In genomic region chr17:50612281-50612680, GRCh38 we compare ENCODE assay signal across 27 cellular contexts. TPM values are rescaled to one million over a fixed set of nuclear protein-coding genes. Genes with fewer than 3 reads are reported as not detected.
"Had no signal": no experiment of that assay in that cellular context is flagged by ENCODE, and none has a peak within 500 bp of the region (broad histone marks: within the 10 kb centered on the region; RNA-seq: fewer than 3 reads in every experiment).

No MANE protein-coding gene starts in this region.

- H3K36me3 Mint-ChIP-seq: mesothelial cell of epicardium had no signal

- H3K9me3 ChIP-seq: esophagus squamous epithelium, gastrocnemius medialis, heart right ventricle, left lung, lower lobe of right lung, mucosa of descending colon had no signal

- FAIRE-seq: colon, endometrium, islet of Langerhans had no signal

- H3K27me3 ChIP-seq: gastrocnemius medialis had no signal

- H3K9me3 Mint-ChIP-seq: mesothelial cell of epicardium had no signal

- H3K4me3 ChIP-seq: coronary artery, dorsolateral prefrontal cortex, esophagus squamous epithelium, gastrocnemius medialis, heart right ventricle, left lung, lower lobe of right lung, mucosa of descending colon had no signal

- H3K4me3 Mint-ChIP-seq: mesothelial cell of epicardium had no signal

- H3K27ac ChIP-seq: coronary artery, dorsolateral prefrontal cortex, epithelial cell of prostate, esophagus squamous epithelium, gastrocnemius medialis, heart right ventricle, left lung, lower lobe of right lung had no signal

- H3K27ac Mint-ChIP-seq: mesothelial cell of epicardium had no signal

- H3K4me1 ChIP-seq: gastrocnemius medialis, left lung, lower lobe of right lung had no signal

- H3K36me3 ChIP-seq: esophagus squamous epithelium, gastrocnemius medialis, heart right ventricle, left lung, lower lobe of right lung had no signal

- DNase-seq: dermis blood vessel endothelial cell; dorsolateral prefrontal cortex; effector CD4-positive, alpha-beta T cell; effector memory CD4-positive, alpha-beta T cell; erythroblast; esophagus squamous epithelium; foreskin fibroblast; foreskin melanocyte; gastrocnemius medialis; glutamatergic neuron; heart right ventricle; hippocampal formation; left cardiac atrium; left ventricle myocardium superior; lower lobe of right lung; mucosa of descending colon had no signal

- ATAC-seq: esophagus mucosa, gastrocnemius medialis, heart right ventricle, left cardiac atrium, left ventricle myocardium superior had no signal

RNA-seq across cellular contexts. Expression of gene CACNA1G, which starts 51.8 kb away (rescaled TPM):
- total RNA-seq: dermis blood vessel endothelial cell, glomerular endothelial cell, kidney epithelial cell, lung microvascular endothelial cell had no signal
